8 cellular contexts compared by ENCODE assay signal in genomic region chr2:75646583-75647425, GRCh38. TPM values are rescaled to one million over a fixed set of nuclear protein-coding genes. Genes with fewer than 3 reads are reported as not detected.
A peak's percentile ranks its signal among the peaks of the same experiment; 100 is the strongest.
DNase-seq lines count a peak whose midpoint lies in the region; TF ChIP-seq lines count a peak whose summit lies in the region.

Gene MRPL19, plus strand, starts transcription at chr2:75646783. Its CDS starts 25 bp downstream, at chr2:75646808.

- TF ChIP-seq CTCF in GM06990 (IDR thresholded peaks at IDR 0.05; ENCODE audit: insufficient read depth, low read length, poor library complexity, severe bottlenecking) (no peak), HFFc6 (IDR thresholded peaks at IDR 0.05) (peak; percentile 13; the same call in 1 of the 2 replicates), SK-N-SH (IDR thresholded peaks at IDR 0.05) (no peak)

- peaks cover 1% of the 10 kb centered on the region; the same call in 1 of the 2 replicates for H3K27me3 Mint-ChIP-seq in HFFc6 (ENCODE audit: insufficient read depth)
- H3K27me3 Mint-ChIP-seq in activated naive CD4-positive, alpha-beta T cell treated with anti-CD3 and anti-CD28 coated beads, Interleukin-2, amount 10 ng/mL, durations not matched to agents 7 days and 5 days: no peaks in the 10 kb centered on the region

- no peaks in the 10 kb centered on the region for H3F3A ChIP-seq in SK-N-SH (replicated peaks; ENCODE audit: insufficient read depth)

- DNase-seq in GM06990 (ENCODE audit: extremely low read depth, insufficient read length) (peak; percentile 84), HFFc6 (peak; percentile 93), NAMALWA (ENCODE audit: low spot score) (peak; percentile 87), SK-N-SH (peak; percentile 90), globus pallidus (ENCODE audit: low spot score) (peak; percentile 94), nucleus accumbens (lab: John Stamatoyannopoulos, UW) (peak; percentile 45 to 95 (median 83)), superior temporal gyrus (ENCODE audit: extremely low spot score) (peak; percentile 98)
- DNase-seq in activated naive CD4-positive, alpha-beta T cell treated with anti-CD3 and anti-CD28 coated beads, Interleukin-2, amount 10 ng/mL, durations not matched to agents 7 days and 5 days: peak; percentile 82

- no peaks in the 10 kb centered on the region for H3K9me2 ChIP-seq in SK-N-SH

- no peak for TF ChIP-seq RAD21 in SK-N-SH (IDR thresholded peaks at IDR 0.05; ENCODE audit: low read length)

- peaks cover 33% of the 10 kb centered on the region for H3K79me2 ChIP-seq in SK-N-SH (ENCODE audit: insufficient read depth)

- H3K36me3 Mint-ChIP-seq in HFFc6 (ENCODE audit: low read depth): peaks cover 17% of the 10 kb centered on the region
- H3K36me3 Mint-ChIP-seq in activated naive CD4-positive, alpha-beta T cell treated with anti-CD3 and anti-CD28 coated beads, Interleukin-2, amount 10 ng/mL, durations not matched to agents 7 days and 5 days: peaks cover 29% of the 10 kb centered on the region

- H3K9me3 ChIP-seq in SK-N-SH: no peaks in the 10 kb centered on the region

- TF ChIP-seq EP300 in SK-N-SH (IDR thresholded peaks at IDR 0.05; ENCODE audit: borderline replicate concordance in 1 of 2, low read depth in 1 of 2, low read length in 1 of 2): no peak

- WGBS in SK-N-SH (ENCODE audit: low lambda C conversion rate): 2% methylated on average over 22 of the region's 60 CpGs

- CTCF ChIA-PET in SK-N-SH (lab: Yijun Ruan, JAX): interaction anchor here (0.8 to 2.4 kb wide), 8 partner anchors 9 to 83 kb away, joined by 3 to 8 read pairs (median 4); no protein-coding TSS in a partner anchor
- CTCF ChIA-PET in activated naive CD4-positive, alpha-beta T cell treated with anti-CD3 and anti-CD28 coated beads, Interleukin-2, amount 10 ng/mL, durations not matched to agents 7 days and 5 days (lab: Charles Lee): interaction anchor here (1.0 to 2.3 kb wide), 3 partner anchors 14 to 29 kb away, joined by 3 to 7 read pairs (median 3); no protein-coding TSS in a partner anchor

- peak within 1 kb of the TSS; percentile 74 for H3K4me2 ChIP-seq in SK-N-SH

- H3K27me3 ChIP-seq in GM06990 (replicated peaks; ENCODE audit: control insufficient read depth, insufficient read depth, low read length) (no peaks in the 10 kb centered on the region), SK-N-SH (ENCODE audit: insufficient read depth) (no peaks in the 10 kb centered on the region)

- H3K9me3 Mint-ChIP-seq in HFFc6: no peaks in the 10 kb centered on the region
- no peaks in the 10 kb centered on the region for H3K9me3 Mint-ChIP-seq in activated naive CD4-positive, alpha-beta T cell treated with anti-CD3 and anti-CD28 coated beads, Interleukin-2, amount 10 ng/mL, durations not matched to agents 7 days and 5 days

- H3K4me1 ChIP-seq in SK-N-SH (ENCODE audit: control insufficient read depth in 1 of 2, insufficient read depth in 2 of 2, low read depth in 1 of 2, low read length in 1 of 2): peaks cover 0 to 2% of the 10 kb centered on the region in 2 experiments; a peak in 2 of 4 replicates

- peaks cover 23% of the 10 kb centered on the region for H3K4me1 Mint-ChIP-seq in HFFc6 (ENCODE audit: low read depth)
- peaks cover 27% of the 10 kb centered on the region for H3K4me1 Mint-ChIP-seq in activated naive CD4-positive, alpha-beta T cell treated with anti-CD3 and anti-CD28 coated beads, Interleukin-2, amount 10 ng/mL, durations not matched to agents 7 days and 5 days

- peak within 1 kb of the TSS; percentile 88 for H3K4me3 ChIP-seq in GM06990 (replicated peaks; ENCODE audit: low read depth, low read length)
- peak within 1 kb of the TSS; percentile 85 to 93 for H3K4me3 ChIP-seq in SK-N-SH (ENCODE audit: low read depth in 2 of 2, low read length in 1 of 2)

- peak within 1 kb of the TSS; percentile 36 to 78; a peak in 3 of 4 replicates for H3K27ac ChIP-seq in SK-N-SH (ENCODE audit: low read depth in 2 of 2, low read length in 1 of 2)

- no peaks in the 10 kb centered on the region for H4K20me1 ChIP-seq in SK-N-SH (ENCODE audit: insufficient read depth)

- H3K36me3 ChIP-seq in GM06990 (ENCODE audit: control insufficient read depth, insufficient read depth, low read length): no peaks in the 10 kb centered on the region; the same call in 1 of the 2 replicates
- peaks cover 29 to 34% of the 10 kb centered on the region in 2 experiments for H3K36me3 ChIP-seq in SK-N-SH (replicated peaks in 1 of 2; ENCODE audit: control insufficient read depth in 1 of 2, insufficient read depth in 2 of 2, low read length in 1 of 2)

- peak within 1 kb of the TSS; percentile 86 for H3K27ac Mint-ChIP-seq in HFFc6
- H3K27ac Mint-ChIP-seq in activated naive CD4-positive, alpha-beta T cell treated with anti-CD3 and anti-CD28 coated beads, Interleukin-2, amount 10 ng/mL, durations not matched to agents 7 days and 5 days: peak within 1 kb of the TSS; percentile 89

- peak within 1 kb of the TSS; percentile 96 for H2AFZ ChIP-seq in SK-N-SH (ENCODE audit: low read depth)

- peak within 1 kb of the TSS; percentile 94 for H3K4me3 Mint-ChIP-seq in HFFc6
- H3K4me3 Mint-ChIP-seq in activated naive CD4-positive, alpha-beta T cell treated with anti-CD3 and anti-CD28 coated beads, Interleukin-2, amount 10 ng/mL, durations not matched to agents 7 days and 5 days: peak within 1 kb of the TSS; percentile 91

- H3K9ac ChIP-seq in SK-N-SH: peak within 1 kb of the TSS; percentile 83

- POLR2A ChIA-PET in SK-N-SH (lab: Yijun Ruan, JAX): interaction anchor here (0.7 to 1.7 kb wide), 2 partner anchors 10 to 11 kb away, joined by 3 to 4 read pairs; no protein-coding TSS in a partner anchor

TF ChIP-seq in SK-N-SH, 30 proteins besides CTCF, POLR2A, EP300 and RAD21:
- TF ChIP-seq FOXM1 (IDR thresholded peaks at IDR 0.05; ENCODE audit: low read depth) (no peak), POLR2AphosphoS5 (IDR thresholded peaks at IDR 0.05; ENCODE audit: low read depth, low read length) (peak; percentile 81), SIN3A (IDR thresholded peaks at IDR 0.05; ENCODE audit: borderline replicate concordance, low read depth, low read length) (0 out of 2 replicates have a peak, but pooled peaks have one; percentile 27), MEF2A (IDR thresholded peaks at IDR 0.05; ENCODE audit: borderline replicate concordance, low read depth) (no peak), ZBTB33 (IDR thresholded peaks at IDR 0.05; ENCODE audit: borderline replicate concordance, low read depth) (peak; percentile 83), GABPA (IDR thresholded peaks at IDR 0.05; ENCODE audit: low read depth) (no peak), TAF1 (IDR thresholded peaks at IDR 0.05; ENCODE audit: borderline replicate concordance, low read depth, low read length) (peak; percentile 92), MXI1 (IDR thresholded peaks at IDR 0.05; ENCODE audit: low read depth, low read length) (no peak; the same call in 1 of the 2 replicates), FOXJ3 (CRISPR knock-in tag; IDR thresholded peaks at IDR 0.05) (peak; percentile 32; the same call in 1 of the 2 replicates), YY1 (IDR thresholded peaks at IDR 0.05; ENCODE audit: low read depth) (peak; percentile 96), GATA2 (CRISPR knock-in tag; IDR thresholded peaks at IDR 0.05) (no peak), ELF1 (IDR thresholded peaks at IDR 0.05) (peak; percentile 63; the same call in 1 of the 2 replicates), CHD2 (IDR thresholded peaks at IDR 0.05; ENCODE audit: low read length, partially characterized antibody) (peak; percentile 89)
- TF ChIP-seq, protein P1, sequence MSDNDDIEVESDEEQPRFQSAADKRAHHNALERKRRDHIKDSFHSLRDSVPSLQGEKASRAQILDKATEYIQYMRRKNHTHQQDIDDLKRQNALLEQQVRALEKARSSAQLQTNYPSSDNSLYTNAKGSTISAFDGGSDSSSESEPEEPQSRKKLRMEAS (IDR thresholded peaks at IDR 0.05; ENCODE audit: low read depth): peak; percentile 23; the same call in 1 of the 2 replicates

RNA-seq across cellular contexts. Expression of gene MRPL19, which starts in this region (rescaled TPM):
- total RNA-seq in HFFc6 (2021; fragmentation: NEBNext Ultra II Directional; extraction: Animal tissue kit (Norgen Biotek cat#: 25700)): 10 to 100 TPM; 61.0 to 66.1 (median 63.1) TPM
- 15.4 and 18.5 TPM in 2 replicates for polyA plus RNA-seq in SK-N-SH (2012; rRNA removed)
- polyA plus RNA-seq in SK-N-SH (2012; cell fraction: cytosol; rRNA removed): 24.7 and 39.6 TPM in 2 replicates
- polyA plus RNA-seq in SK-N-SH (2012; cell fraction: nucleus; rRNA removed): 8.2 and 8.3 TPM in 2 replicates

Comparison
In these comparisons a context has a peak if more than half of its experiments do, and no peak if none do; other contexts are left out.
1. Peak in every context shown above with its lines: DNase-seq, H3K4me3 ChIP-seq and H3K27ac ChIP-seq.